ENCODE assay signal across 8 cellular contexts in the genomic region with DNA sequence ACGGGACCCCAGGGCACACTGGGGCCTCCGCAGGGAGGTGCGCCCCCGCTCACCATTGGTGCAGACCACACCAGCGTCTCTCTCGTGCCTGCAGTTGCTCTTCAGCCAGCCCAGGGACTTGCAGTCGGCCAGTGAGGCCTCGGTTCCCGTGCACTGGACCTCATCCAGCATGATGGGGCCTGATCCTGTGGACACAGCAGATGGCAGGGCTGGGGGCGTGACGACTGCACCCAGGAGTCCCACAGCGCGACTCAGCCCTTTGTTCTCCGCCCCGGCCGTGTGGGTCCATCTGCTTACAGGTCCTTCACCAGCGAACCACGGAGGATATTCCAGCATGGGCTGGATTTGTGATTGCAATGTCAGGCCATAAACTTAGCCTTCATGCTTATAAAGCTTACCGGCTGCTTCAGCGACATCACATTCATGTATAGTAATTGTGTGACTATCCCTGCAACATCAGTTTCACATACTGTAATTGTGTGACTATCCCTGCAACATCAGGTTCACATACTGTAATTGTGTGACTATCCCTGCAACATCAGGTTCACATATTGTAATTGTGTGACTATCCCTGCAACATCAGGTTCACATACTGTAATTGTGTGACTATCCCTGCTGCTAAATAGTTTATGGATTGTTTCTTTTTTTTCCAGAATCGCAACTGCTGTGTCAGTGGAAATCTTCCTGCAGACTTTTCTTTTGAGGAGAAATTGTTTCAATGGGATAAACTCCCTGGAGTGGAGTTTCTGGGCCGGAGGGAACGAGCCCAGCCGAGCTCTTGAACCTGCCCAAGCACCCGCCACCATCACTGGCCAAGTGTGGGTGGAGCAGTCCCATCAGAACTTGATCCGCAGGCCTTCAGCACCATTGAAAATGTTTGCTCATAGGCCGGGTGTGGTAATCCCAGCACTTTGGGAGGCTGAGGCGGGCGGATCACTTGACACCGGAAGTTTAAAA. TPM values are rescaled to one million over a fixed set of nuclear protein-coding genes. Genes with fewer than 3 reads are reported as not detected.
DNase-seq lines count a peak whose midpoint lies in the region; ATAC-seq and TF ChIP-seq lines count a peak whose summit lies in the region.

No MANE protein-coding gene starts in this region.

- ATAC-seq in lower lobe of right lung: peak; percentile 68 to 76

- intact Hi-C loops in lower lobe of right lung (cut with DNase I) (no loop called here), vagina (cut with DNase I) (loop anchor here (5.0 to 10.0 kb wide), 2 partner anchors 50 to 113 kb away; partner anchors contain the start of gene TIMP2)

- no peaks in the 10 kb centered on the region for H3K9me3 Mint-ChIP-seq in chondrocyte (ENCODE audit: low read depth)

- H3K36me3 ChIP-seq in lower lobe of right lung (peaks cover 25% of the 10 kb centered on the region), vagina (no peaks in the 10 kb centered on the region)

- H3K27me3 Mint-ChIP-seq in chondrocyte (ENCODE audit: low read depth): no peaks in the 10 kb centered on the region

- H3K27ac ChIP-seq in lower lobe of right lung (peak overlapping the region; percentile 71), vagina (peak overlapping the region; percentile 89)

- DNase-seq in DMS 273 (lab: John Stamatoyannopoulos, UW; ENCODE audit: unreplicated experiment): peak; percentile 85
- peak; percentile 58 for DNase-seq in NCI-H2029 (lab: John Stamatoyannopoulos, UW)
- DNase-seq in chondrocyte (ENCODE audit: low spot score): no peak
- DNase-seq in lower lobe of right lung: peak; percentile 84
- DNase-seq in vagina (ENCODE audit: extremely low spot score in 2 of 2): peak in 1 of 2 donors; percentile 94
- no peak for DNase-seq in LoVo (ENCODE audit: low spot score)
- DNase-seq in NCI-H1092 (lab: John Stamatoyannopoulos, UW): no peak
- DNase-seq in activated CD4-positive, alpha-beta T cell treated with anti-CD3 and anti-CD28 coated beads for 4 hours: no peak

- TF ChIP-seq POLR2A in vagina (IDR thresholded peaks at IDR 0.05): no peak

- peaks cover 46% of the 10 kb centered on the region for H3K4me1 Mint-ChIP-seq in chondrocyte (ENCODE audit: low read depth)

- H3K4me1 ChIP-seq in lower lobe of right lung (peaks cover 80% of the 10 kb centered on the region), vagina (peaks cover 88% of the 10 kb centered on the region)

- H3K36me3 Mint-ChIP-seq in chondrocyte (ENCODE audit: low read depth): no peaks in the 10 kb centered on the region

- H3K27me3 ChIP-seq in lower lobe of right lung (ENCODE audit: low read depth): no peaks in the 10 kb centered on the region
- no peaks in the 10 kb centered on the region for H3K27me3 ChIP-seq in vagina

- H3K4me3 ChIP-seq in lower lobe of right lung (no peak overlapping the region), vagina (no peak overlapping the region)

- H3K27ac Mint-ChIP-seq in chondrocyte (ENCODE audit: unreplicated experiment): peak overlapping the region; percentile 97

- peak overlapping the region; percentile 52 for H3K4me3 Mint-ChIP-seq in chondrocyte (ENCODE audit: unreplicated experiment)

- no peaks in the 10 kb centered on the region for H3K9me3 ChIP-seq in lower lobe of right lung
- H3K9me3 ChIP-seq in vagina: no peaks in the 10 kb centered on the region

- TF ChIP-seq CTCF in chondrocyte (IDR thresholded peaks at IDR 0.05): no peak
- no peak for TF ChIP-seq CTCF in lower lobe of right lung (IDR thresholded peaks at IDR 0.05)
- no peak for TF ChIP-seq CTCF in vagina (IDR thresholded peaks at IDR 0.05)

RNA-seq across cellular contexts. Expression of gene LGALS3BP, which starts 4.8 kb away (rescaled TPM):
- total RNA-seq in chondrocyte (120 to 177 TPM (median 127 TPM) in 3 replicates), lower lobe of right lung (417 TPM), vagina (488 TPM)

RNA-seq across cellular contexts. Expression of gene CANT1, which starts 34.7 kb away (rescaled TPM):
- total RNA-seq in chondrocyte (37.3 to 50.5 TPM (median 47.9 TPM) in 3 replicates), lower lobe of right lung (54.4 TPM), vagina (23.1 TPM)

RNA-seq across cellular contexts. Expression of gene C1QTNF1, which starts 49.1 kb away (rescaled TPM):
- total RNA-seq in chondrocyte (74.7 to 96.2 TPM (median 74.9 TPM) in 3 replicates), lower lobe of right lung (24.9 TPM), vagina (30.7 TPM)

RNA-seq across cellular contexts. Expression of gene TIMP2, which starts 49.7 kb away (rescaled TPM):
- total RNA-seq in chondrocyte: 429 to 540 TPM (median 535 TPM) in 3 replicates
- total RNA-seq in lower lobe of right lung: 260 TPM
- total RNA-seq in vagina: 181 TPM

Comparison
In these comparisons a context has a peak if more than half of its experiments do, and no peak if none do; other contexts are left out.
1. DNase-seq: peak in DMS 273 (single experiment), NCI-H2029 (single experiment) and lower lobe of right lung (single experiment); none in chondrocyte (single experiment), LoVo (single experiment), NCI-H1092 (single experiment) and activated CD4-positive, alpha-beta T cell treated with anti-CD3 and anti-CD28 coated beads for 4 hours (0 of 2).